9 cellular contexts compared by ENCODE assay signal in the genomic region with DNA sequence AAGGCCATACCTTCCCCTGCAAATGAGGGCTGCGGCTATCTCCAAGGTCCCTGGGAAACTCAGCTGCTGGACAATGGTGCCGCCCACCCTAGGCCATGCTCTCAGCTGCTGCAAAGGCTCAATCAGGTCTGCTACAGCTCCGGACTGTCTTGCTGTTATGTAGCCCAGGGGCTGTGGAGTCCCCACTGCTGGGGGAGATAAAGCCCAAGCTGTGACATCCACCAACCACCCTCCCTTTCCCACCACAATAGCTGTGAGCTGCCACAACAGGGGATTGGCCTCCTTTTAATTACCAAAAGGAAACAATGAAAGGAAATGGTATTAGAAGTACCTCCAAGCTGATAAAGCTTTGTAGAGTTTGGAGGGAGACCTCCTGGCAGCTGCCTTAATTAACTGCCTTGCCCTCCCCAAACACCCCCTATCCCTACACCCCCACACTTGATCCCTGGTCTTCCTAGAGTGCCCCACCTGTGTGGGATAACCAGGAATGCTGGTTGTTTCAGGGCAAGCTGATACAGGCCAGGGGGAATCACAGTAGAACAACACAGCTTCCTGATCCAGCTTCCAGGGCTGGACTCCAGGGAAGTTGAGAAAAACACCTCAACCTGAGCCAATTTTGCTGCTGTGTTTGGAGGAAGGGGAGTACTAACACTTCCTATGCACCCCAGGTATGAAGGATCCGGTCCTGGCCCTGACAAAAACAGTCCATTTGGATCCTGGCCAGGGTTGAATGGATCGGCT. TPM values are rescaled to one million over a fixed set of nuclear protein-coding genes. Genes with fewer than 3 reads are reported as not detected.
DNase-seq lines count a peak whose midpoint lies in the region; ATAC-seq and TF ChIP-seq lines count a peak whose summit lies in the region.
"Had no signal": no experiment of that assay in that cellular context is flagged by ENCODE, and none has a peak within 500 bp of the region (broad histone marks: within the 10 kb centered on the region; RNA-seq: fewer than 3 reads in every experiment).

Gene VWF, minus strand, starts transcription at position 260 of the 741 bp plus-strand sequence. CDS start 1,474 bp downstream, outside the sequence.

- no peaks in the 10 kb centered on the region for H3K9me3 ChIP-seq in esophagus squamous epithelium
- H3K9me3 ChIP-seq in muscle layer of duodenum (ENCODE audit: control insufficient read depth in 1 of 2, low read length in 2 of 2), result no peaks in the 10 kb centered on the region
- H3K9me3 ChIP-seq in thymus (ENCODE audit: control insufficient read depth), result no peaks in the 10 kb centered on the region

- TF ChIP-seq POLR2A in esophagus squamous epithelium (IDR thresholded peaks at IDR 0.05), result peak in 2 of 4 donors; percentile 18 to 32

- intact Hi-C loops in esophagus squamous epithelium (cut with DNase I), result no loop called here

- DNase-seq in esophagus squamous epithelium (lab: John Stamatoyannopoulos, UW) (no peak), NCI-H2029 treated with DMSO at 0.1 percent for 48 hours (lab: John Stamatoyannopoulos, UW) (no peak), NK-92 (lab: John Stamatoyannopoulos, UW; ENCODE audit: unreplicated experiment) (no peak)

- no peak within 1 kb of the TSS for H3K27ac ChIP-seq in adipose tissue (ENCODE audit: low read depth, low read length)
- peak within 1 kb of the TSS; percentile 43 to 82 (median 60) for H3K27ac ChIP-seq in esophagus squamous epithelium
- peak within 1 kb of the TSS; percentile 70 for H3K27ac ChIP-seq in muscle layer of duodenum (ENCODE audit: low read length)
- no peak within 1 kb of the TSS for H3K27ac ChIP-seq in thymus (ENCODE audit: low read depth)
- H3K27ac ChIP-seq: cardiac muscle cell had no signal

- H3K27me3 ChIP-seq in esophagus squamous epithelium (no peaks in the 10 kb centered on the region), muscle layer of duodenum (ENCODE audit: low read depth, low read length) (no peaks in the 10 kb centered on the region), thymus (ENCODE audit: control insufficient read depth, insufficient read depth) (no peaks in the 10 kb centered on the region)
- H3K27me3 ChIP-seq: cardiac muscle cell had no signal

- TF ChIP-seq CTCF in esophagus squamous epithelium (IDR thresholded peaks at IDR 0.05), result no peak

- no peaks in the 10 kb centered on the region for H3K36me3 ChIP-seq in esophagus squamous epithelium
- H3K36me3 ChIP-seq in muscle layer of duodenum (ENCODE audit: control insufficient read depth in 1 of 2, insufficient read depth in 2 of 2, low read length in 2 of 2), result no peaks in the 10 kb centered on the region
- H3K36me3 ChIP-seq in thymus (ENCODE audit: control insufficient read depth, insufficient read depth), result no peaks in the 10 kb centered on the region
- H3K36me3 ChIP-seq: cardiac muscle cell had no signal

- H3K4me1 ChIP-seq in esophagus squamous epithelium (peaks cover 0 to 29% (median 13%) of the 10 kb centered on the region in 3 donors), muscle layer of duodenum (ENCODE audit: control insufficient read depth in 1 of 2, insufficient read depth in 2 of 2, low read length in 2 of 2) (no peaks in the 10 kb centered on the region), thymus (ENCODE audit: control insufficient read depth, insufficient read depth, low read length) (no peaks in the 10 kb centered on the region)

- ATAC-seq in HG02970 (IDR thresholded peaks at IDR 0.05; ENCODE audit: low FRiP score, unreplicated experiment) (no peak), GM21526 (IDR thresholded peaks at IDR 0.05; ENCODE audit: low FRiP score, unreplicated experiment) (no peak)

- peak within 1 kb of the TSS; percentile 8 to 47 (median 32) for H3K4me3 ChIP-seq in esophagus squamous epithelium
- H3K4me3 ChIP-seq in muscle layer of duodenum (ENCODE audit: low read depth in 1 of 2, low read length in 2 of 2), result peak within 1 kb of the TSS; percentile 11 to 24
- H3K4me3 ChIP-seq in thymus (ENCODE audit: low read length), result no peak within 1 kb of the TSS
- H3K4me3 ChIP-seq: cardiac muscle cell had no signal

- WGBS in adipose tissue, 3 donors, result 31 to 63% (median 55%) methylated on average over 5 of the region's 5 CpGs
- 42 to 54% methylated on average over 4 of the region's 5 CpGs for WGBS in esophagus squamous epithelium, 2 donors
- WGBS in thymus, result 83% methylated on average over 5 of the region's 5 CpGs

RNA-seq across cellular contexts. Expression of gene VWF, which starts in this region (rescaled TPM):
- 100 to 1,000 TPM in 2 of 3 donors, 10 to 100 TPM in 1; 41.1 to 243 (median 130) TPM for polyA plus RNA-seq in adipose tissue
- total RNA-seq in esophagus squamous epithelium, result 10 to 100 TPM; 21.1 to 92.5 (median 49.7) TPM
- 33.8 TPM for polyA plus RNA-seq in thymus
- polyA plus RNA-seq: cardiac muscle cell had no signal

Comparison
In these comparisons a context has a peak if more than half of its experiments do, and no peak if none do; other contexts are left out.
1. H3K27ac ChIP-seq: peak in esophagus squamous epithelium (4 of 4) and muscle layer of duodenum (single experiment); none in adipose tissue (single experiment) and thymus (single experiment).